ENCODE assay signal across 11 cellular contexts in genomic region chr3:69998759-69999158, GRCh38. TPM values are rescaled to one million over a fixed set of nuclear protein-coding genes. Genes with fewer than 3 reads are reported as not detected.
DNase-seq lines count a peak whose midpoint lies in the region; ATAC-seq and TF ChIP-seq lines count a peak whose summit lies in the region.
"Had no signal": no experiment of that assay in that cellular context is flagged by ENCODE, and none has a peak within 500 bp of the region (broad histone marks: within the 10 kb centered on the region; RNA-seq: fewer than 3 reads in every experiment).

No MANE protein-coding gene starts in this region.

- peak overlapping the region in 6 of 11 experiments; percentile 17 to 43 (median 22); a peak in 9 of 22 replicates for H3K27ac ChIP-seq in BLaER1 treated with 17β-estradiol and CSF1 and Interleukin-3, amounts not matched to agents 10 nM and 100 nM
- H3K27ac ChIP-seq in sigmoid colon: peak overlapping the region; percentile 71 to 81 (median 78)
- H3K27ac ChIP-seq: neutrophil had no signal

- peak overlapping the region in 4 of 11 experiments; percentile 0 to 39 (median 14); a peak in 2 of 22 replicates for H3K9ac ChIP-seq in BLaER1 treated with 17β-estradiol and CSF1 and Interleukin-3, amounts not matched to agents 10 nM and 100 nM

- 26 to 51% methylated on average over 3 of the region's 3 CpGs for WGBS in sigmoid colon, 2 donors

- peak overlapping the region in 7 of 11 experiments; percentile 2 to 59 (median 39); a peak in 10 of 22 replicates for H3K4me2 ChIP-seq in BLaER1 treated with 17β-estradiol and CSF1 and Interleukin-3, amounts not matched to agents 10 nM and 100 nM

- intact Hi-C loops in head of caudate nucleus (cut with DNase I): no loop called here
- intact Hi-C loops in sigmoid colon (cut with DNase I): no loop called here

- H3K4me3 ChIP-seq in BLaER1 treated with 17β-estradiol and CSF1 and Interleukin-3, amounts not matched to agents 10 nM and 100 nM: no peak overlapping the region
- H3K4me3 ChIP-seq in sigmoid colon: peak overlapping the region in 3 of 4 donors; percentile 18 to 32 (median 21)

- H3K9me3 ChIP-seq in BLaER1 treated with 17β-estradiol and CSF1 and Interleukin-3, amounts not matched to agents 10 nM and 100 nM (replicated peaks in 1 of 11): peaks cover 0 to 18% (median 6%) of the 10 kb centered on the region in 11 experiments; a peak in 9 of 22 replicates
- no peaks in the 10 kb centered on the region for H3K9me3 ChIP-seq in sigmoid colon
- H3K9me3 ChIP-seq: neutrophil had no signal

- no peak for TF ChIP-seq POLR2A in sigmoid colon (IDR thresholded peaks at IDR 0.05)

- peaks cover 8 to 45% (median 20%) of the 10 kb centered on the region in 10 experiments; a peak in 17 of 20 replicates for H3K4me1 ChIP-seq in BLaER1 treated with 17β-estradiol and CSF1 and Interleukin-3, amounts not matched to agents 10 nM and 100 nM
- H3K4me1 ChIP-seq in sigmoid colon: peaks cover 0 to 38% (median 23%) of the 10 kb centered on the region in 4 donors

- no peaks in the 10 kb centered on the region for H4K20me1 ChIP-seq in BLaER1 treated with 17β-estradiol and CSF1 and Interleukin-3, amounts not matched to agents 10 nM and 100 nM

- DNase-seq in head of caudate nucleus (peak in 32 of 42 donors; percentile 1 to 79 (median 33)), sigmoid colon (no peak), UCSD-AML1 (lab: John Stamatoyannopoulos, UW; ENCODE audit: unreplicated experiment) (no peak), D341Med (ENCODE audit: low spot score) (no peak), omental fat pad (ENCODE audit: low spot score) (no peak)
- DNase-seq in stimulated activated CD4-positive, alpha-beta T cell treated with anti-CD3 and anti-CD28 coated beads, Interleukin-2, amount 100 ng/mL, for 48 hours: no peak
- DNase-seq: activated CD4-positive, alpha-beta memory T cell treated with anti-CD3 and anti-CD28 coated beads, Interleukin-2, amount 10 ng/mL, durations not matched to agents 7 days and 5 days had no signal

- no peaks in the 10 kb centered on the region for H3K36me3 ChIP-seq in BLaER1 treated with 17β-estradiol and CSF1 and Interleukin-3, amounts not matched to agents 10 nM and 100 nM
- H3K36me3 ChIP-seq in sigmoid colon: no peaks in the 10 kb centered on the region
- H3K36me3 ChIP-seq: neutrophil had no signal

- no peak for TF ChIP-seq CTCF in sigmoid colon (IDR thresholded peaks at IDR 0.05)
- no peak for TF ChIP-seq CTCF in omental fat pad (IDR thresholded peaks at IDR 0.05)

- H3K27me3 ChIP-seq in BLaER1 treated with 17β-estradiol and CSF1 and Interleukin-3, amounts not matched to agents 10 nM and 100 nM: no peaks in the 10 kb centered on the region
- no peaks in the 10 kb centered on the region for H3K27me3 ChIP-seq in sigmoid colon
- H3K27me3 ChIP-seq: neutrophil had no signal

- peak in 2 of 4 donors; percentile 3 to 44 for TF ChIP-seq EP300 in sigmoid colon (IDR thresholded peaks at IDR 0.05)

- peak; percentile 53 for ATAC-seq in SK-N-SH treated with all-trans-retinoic acid at 6 μM for 48 hours
- ATAC-seq in omental fat pad (ENCODE audit: low FRiP score): no peak
- ATAC-seq: Panc1 had no signal

TF ChIP-seq in SK-N-SH treated with all-trans-retinoic acid at 6 μM for 48 hours, 23 proteins besides CTCF, POLR2A, EP300 and RAD21:
- TF ChIP-seq BACH2 (CRISPR knock-in tag; IDR thresholded peaks at IDR 0.05; ENCODE audit: borderline replicate concordance) (no peak), ZFP30 (CRISPR knock-in tag; IDR thresholded peaks at IDR 0.05) (no peak), GLIS3 (CRISPR knock-in tag; IDR thresholded peaks at IDR 0.05) (no peak), TOX (CRISPR knock-in tag; IDR thresholded peaks at IDR 0.05; ENCODE audit: borderline replicate concordance) (no peak), ZNF565 (CRISPR knock-in tag; conservative IDR thresholded peaks at IDR 0.05; ENCODE audit: low read depth) (no peak), TCF4 (CRISPR knock-in tag; IDR thresholded peaks at IDR 0.05; ENCODE audit: borderline replicate concordance) (no peak)

RNA-seq across cellular contexts. Expression of gene SAMMSON, which starts 0.8 kb away (rescaled TPM):
- under 1 TPM in 1 of 4 donors, not detected in 3; 0.82 TPM for total RNA-seq in sigmoid colon
- polyA plus RNA-seq in sigmoid colon: under 1 TPM in 2 of 3 donors, not detected in 1; 0.04 to 0.60 TPM
- not detected for total RNA-seq in omental fat pad
- total RNA-seq: activated CD4-positive, alpha-beta memory T cell treated with anti-CD3 and anti-CD28 coated beads, Interleukin-2, amount 10 ng/mL, durations not matched to agents 7 days and 5 days had no signal

Comparison
In these comparisons a context has a peak if more than half of its experiments do, and no peak if none do; other contexts are left out.
1. H3K4me3 ChIP-seq: peak in sigmoid colon (3 of 4); none in BLaER1 treated with 17β-estradiol and CSF1 and Interleukin-3, amounts not matched to agents 10 nM and 100 nM (0 of 10).
2. DNase-seq: peak in head of caudate nucleus (32 of 42); none in sigmoid colon (single experiment), UCSD-AML1 (single experiment), D341Med (single experiment), stimulated activated CD4-positive, alpha-beta T cell treated with anti-CD3 and anti-CD28 coated beads, Interleukin-2, amount 100 ng/mL, for 48 hours (0 of 2) and omental fat pad (single experiment).